ENCODE assay signal across 8 cellular contexts in genomic region chr2:189581354-189582139, GRCh38. TPM values are rescaled to one million over a fixed set of nuclear protein-coding genes. Genes with fewer than 3 reads are reported as not detected.
DNase-seq lines count a peak whose midpoint lies in the region; ATAC-seq and TF ChIP-seq lines count a peak whose summit lies in the region.

No MANE protein-coding gene starts in this region.

- H3K36me3 ChIP-seq in adrenal gland (replicated peaks in 1 of 2) (peaks cover 0 to 28% of the 10 kb centered on the region in 2 donors), OCI-LY7 (ENCODE audit: insufficient read depth, low read length) (no peaks in the 10 kb centered on the region)

- H3K9me2 ChIP-seq in OCI-LY7 (ENCODE audit: insufficient read depth, low read length) = no peaks in the 10 kb centered on the region

- H3K9me3 ChIP-seq in adrenal gland (replicated peaks in 1 of 3) = no peaks in the 10 kb centered on the region
- no peaks in the 10 kb centered on the region for H3K9me3 ChIP-seq in iPS-18c (ENCODE audit: control insufficient read depth, insufficient read depth, low read length)
- no peaks in the 10 kb centered on the region for H3K9me3 ChIP-seq in OCI-LY7 (ENCODE audit: low read length)

- no peaks in the 10 kb centered on the region for H3K27me3 ChIP-seq in adrenal gland

- no peak for ATAC-seq in HG02588 (IDR thresholded peaks at IDR 0.05; ENCODE audit: unreplicated experiment)

- POLR2A ChIA-PET in OCI-LY7 (lab: Charles Lee) = no interaction called here

- peak overlapping the region; percentile 83 to 96 (median 89) for H3K27ac ChIP-seq in adrenal gland
- H3K27ac ChIP-seq in OCI-LY7 (ENCODE audit: low read depth, low read length, poor library complexity, severe bottlenecking) = no peak overlapping the region

- DNase-seq in ELR (ENCODE audit: low read depth) (peak; percentile 13), HuH-7 (ENCODE audit: low spot score) (peak; percentile 46), adrenal gland (peak in 5 of 7 donors; percentile 13 to 72 (median 30)), LoVo (ENCODE audit: low spot score) (no peak), OCI-LY7 (ENCODE audit: low spot score) (no peak)
- peak; percentile 8 for DNase-seq in stimulated activated CD4-positive, alpha-beta T cell treated with anti-CD3 and anti-CD28 coated beads, Interleukin-4, amount 100 ng/mL, for 1 hour

- CTCF ChIA-PET in OCI-LY7 (lab: Charles Lee; ENCODE audit: unreplicated experiment) = no interaction called here

- intact Hi-C loops in adrenal gland (cut with DNase I) = loop anchor here (2.0 to 10.0 kb wide), 2 partner anchors 15 to 53 kb away; no protein-coding TSS in a partner anchor
- intact Hi-C loops in OCI-LY7 (cut with micrococcal nuclease; ENCODE audit: unreplicated experiment) = no loop called here

- peaks cover 9 to 30% of the 10 kb centered on the region in 2 donors for H3K4me1 ChIP-seq in adrenal gland (replicated peaks in 1 of 2)
- H3K4me1 ChIP-seq in OCI-LY7 (ENCODE audit: insufficient read depth, low read length, poor library complexity, severe bottlenecking) = no peaks in the 10 kb centered on the region

- no TSS peak for BruUV-seq in OCI-LY7 (replicated peaks; lab: Mats Ljungman, UMichigan)

- no peak overlapping the region for H3K4me2 ChIP-seq in OCI-LY7 (ENCODE audit: low read length)

- no peak for TF ChIP-seq CTCF in adrenal gland (IDR thresholded peaks at IDR 0.05)
- TF ChIP-seq CTCF in OCI-LY7 (conservative IDR thresholded peaks at IDR 0.05; ENCODE audit: low read length) = no peak

- no peaks in the 10 kb centered on the region for H4K20me1 ChIP-seq in OCI-LY7 (ENCODE audit: insufficient read depth, low read length)

- WGBS in adrenal gland, 4 donors = 18 to 29% (median 22%) methylated on average over 16 to 22 of the region's 22 CpGs

- peak overlapping the region in 3 of 4 donors; percentile 81 to 97 (median 86) for H3K4me3 ChIP-seq in adrenal gland
- peak overlapping the region; percentile 69 for H3K4me3 ChIP-seq in iPS-18c (ENCODE audit: insufficient read depth, low read depth, low read length)
- H3K4me3 ChIP-seq in OCI-LY7 (ENCODE audit: low read depth, low read length, poor library complexity, severe bottlenecking) = no peak overlapping the region

- TF ChIP-seq POLR2A in adrenal gland (IDR thresholded peaks at IDR 0.05) = no peak

- no peak overlapping the region for H2AFZ ChIP-seq in OCI-LY7 (ENCODE audit: low read length)

- no peaks in the 10 kb centered on the region for H3K79me2 ChIP-seq in OCI-LY7 (ENCODE audit: insufficient read depth, low read depth, low read length)

RNA-seq across cellular contexts. Expression of gene SLC40A1, which starts 1.0 kb away (rescaled TPM):
- total RNA-seq in adrenal gland (1,000 to 10,000 TPM in 5 of 8 donors, 100 to 1,000 TPM in 2, 10 to 100 TPM in 1; 84.1 to 3,561 (median 1,319) TPM), OCI-LY7 (2022) (not detected in 2 replicates)
- 100 to 1,000 TPM; 115 to 215 (median 154) TPM for polyA plus RNA-seq in adrenal gland
- not detected in 2 replicates for total RNA-seq in OCI-LY7 (2014; rRNA removed; shearing (Covaris generic))

Comparison
In these comparisons a context has a peak if more than half of its experiments do, and no peak if none do; other contexts are left out.
1. DNase-seq: peak in ELR (single experiment), HuH-7 (single experiment), adrenal gland (5 of 7) and stimulated activated CD4-positive, alpha-beta T cell treated with anti-CD3 and anti-CD28 coated beads, Interleukin-4, amount 100 ng/mL, for 1 hour (single experiment); none in LoVo (single experiment) and OCI-LY7 (single experiment).
2. RNA of gene SLC40A1, which starts 1.0 kb away (total RNA-seq): 84.1 to 3,561 TPM in adrenal gland; not detected in OCI-LY7; every median in the first group is over 10 times any median in the second.